ENCODE assay signal across 40 cellular contexts in the genomic region with DNA sequence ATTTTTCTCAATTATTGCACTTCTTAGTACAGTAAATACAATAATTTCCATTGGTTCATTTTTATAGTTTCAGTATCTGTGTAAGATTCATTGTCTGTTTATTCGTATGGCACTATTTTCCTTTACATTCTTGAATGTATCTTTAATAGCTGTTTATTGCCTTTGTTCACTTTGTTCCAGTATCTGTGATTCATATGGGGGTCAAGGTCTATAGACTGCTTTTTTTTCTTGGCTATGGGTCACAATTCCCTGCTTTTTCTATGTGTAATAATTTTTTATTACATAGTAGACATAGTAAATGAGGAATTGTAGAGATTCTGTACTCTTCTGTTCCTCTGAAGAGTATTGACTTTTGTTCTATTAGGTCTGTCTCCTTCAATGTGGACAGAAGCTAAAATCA. TPM values are rescaled to one million over a fixed set of nuclear protein-coding genes. Genes with fewer than 3 reads are reported as not detected.
"Had no signal": no experiment of that assay in that cellular context is flagged by ENCODE, and none has a peak within 500 bp of the region (broad histone marks: within the 10 kb centered on the region; RNA-seq: fewer than 3 reads in every experiment).

No MANE protein-coding gene starts in this region.

- H3K27ac Mint-ChIP-seq: activated B cell treated with CpG ODN at 0.5 μM for 24 hours; activated CD8-positive, alpha-beta T cell treated with anti-CD3 and anti-CD28 coated beads, Interleukin-2, amount 10 ng/mL, durations not matched to agents 7 days and 5 days; activated naive CD4-positive, alpha-beta T cell treated with anti-CD3 and anti-CD28 coated beads for 36 hours; activated naive CD4-positive, alpha-beta T cell treated with anti-CD3 and anti-CD28 coated beads, Interleukin-2, amount 50 U/mL, for 24 hours; activated naive CD8-positive, alpha-beta T cell treated with anti-CD3 and anti-CD28 coated beads for 36 hours; activated naive CD8-positive, alpha-beta T cell treated with anti-CD3 and anti-CD28 coated beads, Interleukin-2, amount 50 U/mL, for 24 hours; activated T-helper 2 cell treated with anti-CD3 and anti-CD28 coated beads, Interferon-gamma antibody, Interleukin-2, Interleukin-4, amounts not matched to agents 10 μg/mL and 5 μg/mL and 100 μg/mL, durations not matched to agents 14 hours and 24 hours and 36 hours; endodermal cell; T-cell; T-helper 1 cell treated with Interleukin-12 subunit alpha and Interleukin-12 subunit beta and Interleukin-4 antibody, amounts not matched to agents 30 μg/mL and 1 μg/mL, for 36 hours had no signal

- H3K4me3 Mint-ChIP-seq: activated B cell treated with CpG ODN at 0.5 μM for 24 hours; activated CD8-positive, alpha-beta memory T cell treated with anti-CD3 and anti-CD28 coated beads, Interleukin-2, amount 10 ng/mL, durations not matched to agents 7 days and 5 days; activated CD8-positive, alpha-beta T cell treated with anti-CD3 and anti-CD28 coated beads, Interleukin-2, amount 10 ng/mL, durations not matched to agents 7 days and 5 days; activated naive CD4-positive, alpha-beta T cell treated with anti-CD3 and anti-CD28 coated beads for 36 hours; activated naive CD4-positive, alpha-beta T cell treated with anti-CD3 and anti-CD28 coated beads, Interleukin-2, amount 50 U/mL, for 24 hours; activated naive CD8-positive, alpha-beta T cell treated with anti-CD3 and anti-CD28 coated beads for 36 hours; activated naive CD8-positive, alpha-beta T cell treated with anti-CD3 and anti-CD28 coated beads, Interleukin-2, amount 50 U/mL, for 24 hours; activated T-helper 1 cell treated with anti-CD3 and anti-CD28 coated beads, Interleukin-12 subunit alpha, Interleukin-12 subunit beta, Interleukin-2, Interleukin-4 antibody, amounts not matched to agents 30 ng/mL and 10 ng/mL and 1 ng/mL, durations not matched to agents 14 hours and 24 hours and 36 hours; endodermal cell; T-cell; T-helper 1 cell treated with Interleukin-12 subunit alpha and Interleukin-12 subunit beta and Interleukin-4 antibody, amounts not matched to agents 30 μg/mL and 1 μg/mL, for 36 hours had no signal

- H3K4me1 Mint-ChIP-seq: activated B cell treated with CpG ODN at 0.5 μM for 24 hours; activated CD8-positive, alpha-beta memory T cell treated with anti-CD3 and anti-CD28 coated beads, Interleukin-2, amount 10 ng/mL, durations not matched to agents 7 days and 5 days; activated naive CD4-positive, alpha-beta T cell treated with anti-CD3 and anti-CD28 coated beads, Interleukin-2, amount 50 U/mL, for 24 hours; activated naive CD8-positive, alpha-beta T cell treated with anti-CD3 and anti-CD28 coated beads for 36 hours; activated naive CD8-positive, alpha-beta T cell treated with anti-CD3 and anti-CD28 coated beads, Interleukin-2, amount 50 U/mL, for 24 hours; endodermal cell; T-cell had no signal

- H3K9me3 ChIP-seq: adrenal gland, body of pancreas, colonic mucosa, gastrocnemius medialis had no signal

- ATAC-seq: activated CD4-positive, CD25-positive, alpha-beta regulatory T cell treated with anti-CD3 and anti-CD28 coated beads, Interleukin-2, amount 50 U/mL, for 24 hours; activated CD8-positive, alpha-beta memory T cell treated with anti-CD3 and anti-CD28 coated beads, Interleukin-2, amount 10 ng/mL, durations not matched to agents 7 days and 5 days; activated CD8-positive, alpha-beta T cell treated with anti-CD3 and anti-CD28 coated beads, Interleukin-2, amount 10 ng/mL, durations not matched to agents 7 days and 5 days; activated naive CD8-positive, alpha-beta T cell treated with anti-CD3 and anti-CD28 coated beads, Interleukin-2, amount 50 U/mL, for 24 hours; body of pancreas; foreskin keratinocyte; gastrocnemius medialis; heart left ventricle; T-cell had no signal

- H3K4me1 ChIP-seq: adrenal gland, body of pancreas, colonic mucosa, esophagus muscularis mucosa, foreskin keratinocyte, gastrocnemius medialis, heart left ventricle had no signal

- H3K36me3 ChIP-seq: adrenal gland, cardiac muscle cell, colonic mucosa, esophagus muscularis mucosa, gastrocnemius medialis, heart left ventricle had no signal

- H3K27me3 Mint-ChIP-seq: activated B cell treated with CpG ODN at 0.5 μM for 24 hours; activated CD8-positive, alpha-beta memory T cell treated with anti-CD3 and anti-CD28 coated beads, Interleukin-2, amount 10 ng/mL, durations not matched to agents 7 days and 5 days; activated naive CD4-positive, alpha-beta T cell treated with anti-CD3 and anti-CD28 coated beads, Interleukin-2, amount 50 U/mL, for 24 hours; activated naive CD8-positive, alpha-beta T cell treated with anti-CD3 and anti-CD28 coated beads for 36 hours; activated naive CD8-positive, alpha-beta T cell treated with anti-CD3 and anti-CD28 coated beads, Interleukin-2, amount 50 U/mL, for 24 hours; T-cell had no signal

- H3K4me3 ChIP-seq: adrenal gland, body of pancreas, cardiac muscle cell, colonic mucosa, dorsolateral prefrontal cortex, esophagus muscularis mucosa, gastrocnemius medialis, heart left ventricle had no signal

- DNase-seq: activated B cell treated with CpG ODN at 0.5 μM for 24 hours; activated CD4-positive, alpha-beta T cell treated with anti-CD3 and anti-CD28 coated beads for 48 hours; activated CD4-positive, alpha-beta T cell treated with anti-CD3 and anti-CD28 coated beads, Interleukin-2, amount 50 U/mL, for 1 hour; activated CD4-positive, alpha-beta T cell treated with anti-CD3 and anti-CD28 coated beads, Interleukin-2, amount 50 U/mL, for 48 hours; activated CD8-positive, alpha-beta memory T cell treated with anti-CD3 and anti-CD28 coated beads, Interleukin-2, amount 10 ng/mL, durations not matched to agents 7 days and 5 days; activated CD8-positive, alpha-beta memory T cell treated with anti-CD3 and anti-CD28 coated beads, Interleukin-2, amount 50 U/mL, for 4 hours; activated CD8-positive, alpha-beta T cell treated with anti-CD3 and anti-CD28 coated beads, Interleukin-2, amount 10 ng/mL, durations not matched to agents 7 days and 5 days; activated effector memory CD4-positive, alpha-beta T cell treated with anti-CD3 and anti-CD28 coated beads, Interleukin-2, amount 50 U/mL, for 16 hours; activated naive CD4-positive, alpha-beta T cell treated with anti-CD3 and anti-CD28 coated beads for 36 hours; activated naive CD8-positive, alpha-beta T cell treated with anti-CD3 and anti-CD28 coated beads for 36 hours; activated naive CD8-positive, alpha-beta T cell treated with anti-CD3 and anti-CD28 coated beads, Interleukin-2, amount 50 U/mL, for 24 hours; activated T-cell treated with anti-CD3 and anti-CD28 coated beads, Interleukin-2, amount 50 U/mL, for 1 hour; activated T-cell treated with anti-CD3 and anti-CD28 coated beads, Interleukin-2, amount 50 U/mL, for 48 hours; adrenal gland; amygdala; aorta; body of pancreas; central memory CD4-positive, alpha-beta T cell; cerebellar nuclear complex; colonic mucosa; dorsolateral prefrontal cortex; effector memory CD4-positive, alpha-beta T cell; endodermal cell; erythroblast; foreskin keratinocyte; gastrocnemius medialis; glutamatergic neuron; heart left ventricle; T-cell; T-helper 9 cell; WERI-Rb-1 had no signal

RNA-seq across cellular contexts. Expression of a gene that starts 10.5 kb away (rescaled TPM):
- total RNA-seq: activated B cell treated with CpG ODN at 0.5 μM for 24 hours; activated CD8-positive, alpha-beta memory T cell treated with anti-CD3 and anti-CD28 coated beads for 36 hours; activated CD8-positive, alpha-beta memory T cell treated with anti-CD3 and anti-CD28 coated beads, Interleukin-2, amount 10 ng/mL, durations not matched to agents 7 days and 5 days; activated CD8-positive, alpha-beta T cell treated with anti-CD3 and anti-CD28 coated beads, Interleukin-2, amount 10 ng/mL, durations not matched to agents 7 days and 5 days; activated naive CD4-positive, alpha-beta T cell treated with anti-CD3 and anti-CD28 coated beads for 36 hours; activated naive CD8-positive, alpha-beta T cell treated with anti-CD3 and anti-CD28 coated beads for 36 hours; activated T-helper 1 cell treated with anti-CD3 and anti-CD28 coated beads, Interleukin-12 subunit alpha, Interleukin-12 subunit beta, Interleukin-2, Interleukin-4 antibody, amounts not matched to agents 30 ng/mL and 10 ng/mL and 1 ng/mL, durations not matched to agents 14 hours and 24 hours and 36 hours; activated T-helper 2 cell treated with anti-CD3 and anti-CD28 coated beads, Interferon-gamma antibody, Interleukin-2, Interleukin-4, amounts not matched to agents 10 μg/mL and 5 μg/mL and 100 μg/mL, durations not matched to agents 14 hours and 24 hours and 36 hours; adrenal gland; aorta; body of pancreas; cardiac muscle cell; colonic mucosa; esophagus muscularis mucosa; foreskin keratinocyte; gastrocnemius medialis; heart left ventricle; T-cell; T-helper 2 cell treated with Interferon-gamma antibody and Interleukin-4, amounts not matched to agents 100 ng/mL and 5 ng/mL, for 36 hours had no signal
